In the genomic region with DNA sequence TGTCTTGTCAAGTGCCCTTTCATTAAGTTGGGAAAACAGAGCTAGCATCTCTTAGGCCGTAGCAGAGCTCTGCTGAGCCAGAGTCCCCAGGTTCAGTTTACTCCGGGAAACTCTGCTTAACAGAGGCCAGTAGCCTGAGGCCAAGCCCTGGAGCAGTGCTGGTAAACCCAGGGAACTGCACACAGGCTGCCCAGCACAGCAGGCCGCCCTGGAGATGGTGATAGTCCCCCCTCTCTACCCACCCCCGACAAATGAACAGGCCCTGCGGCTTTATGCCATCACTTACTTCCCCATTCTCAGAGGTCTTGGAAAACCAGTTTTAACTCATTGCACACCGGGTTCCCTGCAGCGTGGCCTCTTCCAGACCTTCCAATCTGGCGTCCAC, we compare ENCODE assay signal across 8 cellular contexts. TPM values are rescaled to one million over a fixed set of nuclear protein-coding genes. Genes with fewer than 3 reads are reported as not detected.
A peak's percentile ranks its signal among the peaks of the same experiment; 100 is the strongest.
DNase-seq lines count a peak whose midpoint lies in the region; ATAC-seq and TF ChIP-seq lines count a peak whose summit lies in the region.

No MANE protein-coding gene starts in this region.

- no peak overlapping the region for H3K27ac ChIP-seq in CD4-positive, alpha-beta memory T cell (ENCODE audit: low read depth, low read length)
- peak overlapping the region; percentile 33 for H3K27ac ChIP-seq in Karpas-422 (ENCODE audit: low read length)

- H3K27me3 Mint-ChIP-seq in CD4-positive, alpha-beta memory T cell, result no peaks in the 10 kb centered on the region

- peak overlapping the region; percentile 4 to 83 (median 58) for H3K4me3 Mint-ChIP-seq in CD4-positive, alpha-beta memory T cell

- DNase-seq in CD4-positive, alpha-beta memory T cell, result no peak
- DNase-seq in Karpas-422 (peak; percentile 46), astrocyte of the hippocampus (ENCODE audit: low read depth, low spot score) (peak; percentile 22), mucosa of descending colon (peak in 2 of 3 donors; percentile 51 to 67), NCI-H748 (lab: John Stamatoyannopoulos, UW; ENCODE audit: unreplicated experiment) (no peak), mucosa of gallbladder (ENCODE audit: low spot score) (no peak), NCI-H2081 treated with DMSO at 0.1 percent for 48 hours (lab: John Stamatoyannopoulos, UW) (no peak)
- no peak for DNase-seq in stimulated activated CD4-positive, alpha-beta T cell treated with anti-CD3 and anti-CD28 coated beads, Interleukin-4, amount 100 ng/mL, for 4 hours

- peak overlapping the region; percentile 71 for H3K9ac ChIP-seq in Karpas-422 (ENCODE audit: low read length)

- POLR2A ChIA-PET in CD4-positive, alpha-beta memory T cell (lab: Charles Lee; ENCODE audit: partially characterized antibody), result interaction anchor here (0.9 to 9.7 kb wide), 5 partner anchors 10 to 107 kb away, joined by 3 to 54 read pairs (median 4); partner anchors contain the start of gene CNNM3

- peaks cover 52% of the 10 kb centered on the region for H3K79me2 ChIP-seq in Karpas-422 (ENCODE audit: low read length)

- H3K4me3 ChIP-seq in CD4-positive, alpha-beta memory T cell (ENCODE audit: low read length in 2 of 2), result peak overlapping the region in 1 of 2 donors; percentile 13
- H3K4me3 ChIP-seq in Karpas-422 (ENCODE audit: low read length), result peak overlapping the region; percentile 72
- peak overlapping the region; percentile 17 for H3K4me3 ChIP-seq in mucosa of descending colon

- no peaks in the 10 kb centered on the region for H3K27me3 ChIP-seq in CD4-positive, alpha-beta memory T cell (ENCODE audit: insufficient read depth, low read length)
- H3K27me3 ChIP-seq in Karpas-422 (ENCODE audit: low read length), result no peaks in the 10 kb centered on the region

- no peak for TF ChIP-seq CTCF in mucosa of descending colon (IDR thresholded peaks at IDR 0.05)

- peak; percentile 9 for ATAC-seq in mucosa of descending colon

- peaks cover 7% of the 10 kb centered on the region; the same call in 1 of the 2 replicates for H4K20me1 ChIP-seq in Karpas-422 (ENCODE audit: insufficient read depth, low read depth, low read length)

- H2AFZ ChIP-seq in Karpas-422 (ENCODE audit: low read length), result peak overlapping the region; percentile 12; the same call in 1 of the 2 replicates

- H3K9me3 Mint-ChIP-seq in CD4-positive, alpha-beta memory T cell, result peaks cover 0 to 1% (median 0%) of the 10 kb centered on the region in 8 donors

- H3K36me3 ChIP-seq in CD4-positive, alpha-beta memory T cell (ENCODE audit: insufficient read depth, low read length), result no peaks in the 10 kb centered on the region
- H3K36me3 ChIP-seq in Karpas-422 (ENCODE audit: insufficient read depth, low read length), result no peaks in the 10 kb centered on the region
- H3K36me3 ChIP-seq in mucosa of descending colon (ENCODE audit: low read depth), result no peaks in the 10 kb centered on the region

- intact Hi-C loops in CD4-positive, alpha-beta memory T cell (cut with micrococcal nuclease), result loop anchor here (5.0 kb wide), 3 partner anchors 53 to 198 kb away; partner anchors contain the start of genes ANKRD39 and CNNM3
- intact Hi-C loops in mucosa of descending colon (cut with DNase I, micrococcal nuclease), result no loop called here

- H3K36me3 Mint-ChIP-seq in CD4-positive, alpha-beta memory T cell, result peaks cover 0 to 4% of the 10 kb centered on the region in 2 donors

- H3K4me2 ChIP-seq in Karpas-422 (ENCODE audit: low read depth, low read length, poor library complexity, severe bottlenecking), result peak overlapping the region; percentile 80

- H3K9me3 ChIP-seq in CD4-positive, alpha-beta memory T cell (ENCODE audit: control insufficient read depth in 1 of 2, low read length in 2 of 2), result no peaks in the 10 kb centered on the region
- H3K9me3 ChIP-seq in Karpas-422 (ENCODE audit: low read length) (no peaks in the 10 kb centered on the region), mucosa of descending colon (no peaks in the 10 kb centered on the region)

- CTCF ChIA-PET in CD4-positive, alpha-beta memory T cell (lab: Charles Lee; ENCODE audit: partially characterized antibody), result interaction anchor here (0.7 to 8.1 kb wide), 13 partner anchors 10 to 231 kb away, joined by 3 to 87 read pairs (median 9); partner anchors contain the start of genes ANKRD39, KANSL3 and LMAN2L

- H3K4me1 Mint-ChIP-seq in CD4-positive, alpha-beta memory T cell, result peaks cover 46 to 81% (median 64%) of the 10 kb centered on the region in 4 donors

- peak overlapping the region in 3 of 7 donors; percentile 23 to 70 (median 66) for H3K27ac Mint-ChIP-seq in CD4-positive, alpha-beta memory T cell

- H3K9me2 ChIP-seq in Karpas-422 (replicated peaks; ENCODE audit: insufficient read depth, low read length), result no peaks in the 10 kb centered on the region

- H3K4me1 ChIP-seq in CD4-positive, alpha-beta memory T cell (ENCODE audit: insufficient read depth, low read length), result peaks cover 54% of the 10 kb centered on the region
- peaks cover 72% of the 10 kb centered on the region for H3K4me1 ChIP-seq in Karpas-422 (ENCODE audit: low read length)
- H3K4me1 ChIP-seq in mucosa of descending colon (ENCODE audit: low read depth), result peaks cover 47% of the 10 kb centered on the region

RNA-seq across cellular contexts. Expression of gene CNNM4, which starts 3.5 kb away (rescaled TPM):
- total RNA-seq in CD4-positive, alpha-beta memory T cell, result 1 to 10 TPM; 6.7 to 7.2 TPM
- polyA plus RNA-seq in CD4-positive, alpha-beta memory T cell, result 1 to 10 TPM in 1 of 2 donors, under 1 TPM in 1; 0.94 to 5.3 TPM
- total RNA-seq in Karpas-422 (2014; rRNA removed; shearing (Covaris generic); ENCODE audit: low replicate concordance), result 5.6 and 6.4 TPM in 2 replicates
- 100 to 1,000 TPM in 2 of 3 donors, 10 to 100 TPM in 1; 53.4 to 134 (median 101) TPM for total RNA-seq in mucosa of descending colon
- total RNA-seq in mucosa of gallbladder, result 14.1 TPM

RNA-seq across cellular contexts. Expression of gene LMAN2L, which starts 24.4 kb away (rescaled TPM):
- 10 to 100 TPM; 10.1 to 12.6 TPM for total RNA-seq in CD4-positive, alpha-beta memory T cell
- polyA plus RNA-seq in CD4-positive, alpha-beta memory T cell, result 10 to 100 TPM; 21.3 to 22.4 TPM
- total RNA-seq in Karpas-422 (2014; rRNA removed; shearing (Covaris generic); ENCODE audit: low replicate concordance), result 6.3 and 23.5 TPM in 2 replicates
- total RNA-seq in mucosa of descending colon, result 10 to 100 TPM; 11.2 to 21.0 (median 14.2) TPM
- 28.0 TPM for total RNA-seq in mucosa of gallbladder

RNA-seq across cellular contexts. Expression of gene CNNM3, which starts 51.8 kb away (rescaled TPM):
- 10 to 100 TPM; 55.1 to 57.4 TPM for total RNA-seq in CD4-positive, alpha-beta memory T cell
- polyA plus RNA-seq in CD4-positive, alpha-beta memory T cell, result 10 to 100 TPM in 1 of 2 donors, 1 to 10 TPM in 1; 3.7 to 13.2 TPM
- 7.0 and 7.9 TPM in 2 replicates for total RNA-seq in Karpas-422 (2014; rRNA removed; shearing (Covaris generic); ENCODE audit: low replicate concordance)
- total RNA-seq in mucosa of descending colon, result 10 to 100 TPM; 21.2 to 35.5 (median 33.4) TPM
- total RNA-seq in mucosa of gallbladder, result 65.2 TPM

Comparison
In these comparisons a context has a peak if more than half of its experiments do, and no peak if none do; other contexts are left out.
1. DNase-seq: peak in Karpas-422 (single experiment), astrocyte of the hippocampus (single experiment) and mucosa of descending colon (2 of 3); none in CD4-positive, alpha-beta memory T cell (0 of 5), NCI-H748 (single experiment), mucosa of gallbladder (single experiment), stimulated activated CD4-positive, alpha-beta T cell treated with anti-CD3 and anti-CD28 coated beads, Interleukin-4, amount 100 ng/mL, for 4 hours (0 of 2) and NCI-H2081 treated with DMSO at 0.1 percent for 48 hours (single experiment).